9 cellular contexts compared by ENCODE assay signal in the genomic region with DNA sequence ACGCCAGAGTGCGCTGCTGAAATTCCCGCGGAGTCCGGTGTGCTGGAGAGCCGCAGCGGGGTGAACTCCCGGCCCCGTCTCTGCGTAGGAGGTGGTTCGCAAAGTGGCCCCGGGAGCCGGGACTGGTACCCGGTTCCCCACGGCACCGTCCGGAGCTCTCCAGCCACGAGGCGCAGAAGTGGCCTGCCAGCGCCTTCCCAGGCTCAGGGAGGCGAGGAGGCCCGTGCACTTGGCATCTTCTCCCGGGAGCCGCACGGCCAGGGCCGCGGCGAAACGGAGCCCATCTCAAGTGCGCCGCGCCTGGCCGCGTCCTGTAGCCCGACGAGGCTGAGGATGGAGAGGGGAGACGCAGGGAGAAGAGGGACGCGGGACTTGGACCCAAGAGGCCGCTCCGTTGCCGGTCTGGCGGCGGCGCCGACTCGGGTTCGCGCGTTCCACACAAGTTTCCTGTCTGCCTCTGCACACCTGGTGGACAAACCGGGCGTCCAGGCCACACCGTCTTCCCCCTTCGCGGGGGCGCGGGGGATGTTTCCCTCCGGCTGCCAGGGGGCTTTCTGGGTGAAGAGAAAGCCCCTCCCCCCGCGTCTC. TPM values are rescaled to one million over a fixed set of nuclear protein-coding genes. Genes with fewer than 3 reads are reported as not detected.
DNase-seq lines count a peak whose midpoint lies in the region; FAIRE-seq and TF ChIP-seq lines count a peak whose summit lies in the region.
"Had no signal": no experiment of that assay in that cellular context is flagged by ENCODE, and none has a peak within 500 bp of the region (broad histone marks: within the 10 kb centered on the region; RNA-seq: fewer than 3 reads in every experiment).

No MANE protein-coding gene starts in this region.

- no peak for FAIRE-seq in bronchial epithelial cell (lab: Jason Lieb, UNC)

- no peak overlapping the region for H3K27ac ChIP-seq in thymus (ENCODE audit: low read depth)

- WGBS in thymus: 2% methylated on average over 60 of the region's 60 CpGs

- no peak for TF ChIP-seq CTCF in bronchial epithelial cell (IDR thresholded peaks at IDR 0.05; ENCODE audit: insufficient read depth, low read length, severe bottlenecking)

- H3K4me1 ChIP-seq in thymus (ENCODE audit: control insufficient read depth, insufficient read depth, low read length): peaks cover 3% of the 10 kb centered on the region

- H3K9me3 ChIP-seq in thymus (ENCODE audit: control insufficient read depth): peaks cover 1% of the 10 kb centered on the region

- DNase-seq in NCI-H345 (lab: John Stamatoyannopoulos, UW): peak; percentile 10
- no peak for DNase-seq in NCI-H345 treated with DMSO at 0.1 percent for 48 hours (lab: John Stamatoyannopoulos, UW; ENCODE audit: unreplicated experiment)
- DNase-seq in bronchial epithelial cell (ENCODE audit: low read depth): no peak
- peak; percentile 35 for DNase-seq in kidney tubule cell (ENCODE audit: low spot score)
- no peak for DNase-seq in stimulated activated CD4-positive, alpha-beta T cell treated with anti-CD3 and anti-CD28 coated beads, Interleukin-2, amount 100 ng/mL, for 48 hours
- no peak for DNase-seq in activated T-cell treated with anti-CD3 and anti-CD28 coated beads, Interleukin-2, amount 50 U/mL, for 1 hour
- DNase-seq in AG08395 (ENCODE audit: low spot score): no peak
- DNase-seq: T1000 had no signal

- H3K36me3 ChIP-seq in bronchial epithelial cell (ENCODE audit: control insufficient read depth, insufficient read depth, low read length): no peaks in the 10 kb centered on the region
- H3K36me3 ChIP-seq in thymus (ENCODE audit: control insufficient read depth, insufficient read depth): no peaks in the 10 kb centered on the region

- H3K27me3 ChIP-seq in bronchial epithelial cell (ENCODE audit: control insufficient read depth, insufficient read depth, low read length): peaks cover 12% of the 10 kb centered on the region
- peaks cover 100% of the 10 kb centered on the region for H3K27me3 ChIP-seq in thymus (ENCODE audit: control insufficient read depth, insufficient read depth)

- H3K4me3 ChIP-seq in bronchial epithelial cell (ENCODE audit: low read depth, low read length) (peak overlapping the region; percentile 40), thymus (ENCODE audit: low read length) (peak overlapping the region; percentile 42)

RNA-seq across cellular contexts. Expression of a gene that starts 1.0 kb away (rescaled TPM):
- total RNA-seq in bronchial epithelial cell: 5.2 and 15.3 TPM in 2 replicates
- polyA plus RNA-seq in thymus: 0.07 TPM

Comparison
In these comparisons a context has a peak if more than half of its experiments do, and no peak if none do; other contexts are left out.
1. DNase-seq: peak in NCI-H345 (single experiment) and kidney tubule cell (single experiment); none in NCI-H345 treated with DMSO at 0.1 percent for 48 hours (single experiment), bronchial epithelial cell (single experiment), stimulated activated CD4-positive, alpha-beta T cell treated with anti-CD3 and anti-CD28 coated beads, Interleukin-2, amount 100 ng/mL, for 48 hours (0 of 2), activated T-cell treated with anti-CD3 and anti-CD28 coated beads, Interleukin-2, amount 50 U/mL, for 1 hour (single experiment) and AG08395 (single experiment).